Comparison of ENCODE assay signal across 1 cellular context in the genomic region with DNA sequence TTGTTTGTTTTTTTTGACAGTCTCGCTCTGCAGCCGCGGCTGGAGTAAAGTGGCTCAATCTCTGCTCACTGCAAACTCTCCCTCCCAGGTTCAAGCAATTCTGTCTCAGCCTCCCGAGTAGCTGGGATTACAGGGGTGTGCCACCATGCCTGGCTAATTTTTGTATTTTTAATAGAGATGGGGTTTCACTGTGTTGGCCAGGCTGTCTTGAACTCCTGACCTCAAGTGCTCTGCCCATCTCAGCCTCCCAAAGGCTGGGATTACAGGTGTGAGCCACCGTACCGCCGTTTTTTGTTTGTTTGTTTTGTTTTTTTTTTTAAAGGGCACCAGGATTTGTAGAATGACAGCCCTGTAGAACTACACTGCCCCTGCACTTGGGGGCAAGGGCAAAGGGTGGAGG.
TF ChIP-seq lines count a peak whose summit lies in the region.

No MANE protein-coding gene starts in this region.

TF ChIP-seq in HepG2, 621 proteins besides CTCF, POLR2A, EP300 and RAD21:
- TF ChIP-seq ZNF121 (CRISPR knock-in tag; IDR thresholded peaks at IDR 0.05) (peak; percentile 66), ZNF460 (CRISPR knock-in tag; IDR thresholded peaks at IDR 0.05; ENCODE audit: borderline replicate concordance) (peak; percentile 61; the same call in 1 of the 2 replicates)
- TF ChIP-seq, protein P1, sequence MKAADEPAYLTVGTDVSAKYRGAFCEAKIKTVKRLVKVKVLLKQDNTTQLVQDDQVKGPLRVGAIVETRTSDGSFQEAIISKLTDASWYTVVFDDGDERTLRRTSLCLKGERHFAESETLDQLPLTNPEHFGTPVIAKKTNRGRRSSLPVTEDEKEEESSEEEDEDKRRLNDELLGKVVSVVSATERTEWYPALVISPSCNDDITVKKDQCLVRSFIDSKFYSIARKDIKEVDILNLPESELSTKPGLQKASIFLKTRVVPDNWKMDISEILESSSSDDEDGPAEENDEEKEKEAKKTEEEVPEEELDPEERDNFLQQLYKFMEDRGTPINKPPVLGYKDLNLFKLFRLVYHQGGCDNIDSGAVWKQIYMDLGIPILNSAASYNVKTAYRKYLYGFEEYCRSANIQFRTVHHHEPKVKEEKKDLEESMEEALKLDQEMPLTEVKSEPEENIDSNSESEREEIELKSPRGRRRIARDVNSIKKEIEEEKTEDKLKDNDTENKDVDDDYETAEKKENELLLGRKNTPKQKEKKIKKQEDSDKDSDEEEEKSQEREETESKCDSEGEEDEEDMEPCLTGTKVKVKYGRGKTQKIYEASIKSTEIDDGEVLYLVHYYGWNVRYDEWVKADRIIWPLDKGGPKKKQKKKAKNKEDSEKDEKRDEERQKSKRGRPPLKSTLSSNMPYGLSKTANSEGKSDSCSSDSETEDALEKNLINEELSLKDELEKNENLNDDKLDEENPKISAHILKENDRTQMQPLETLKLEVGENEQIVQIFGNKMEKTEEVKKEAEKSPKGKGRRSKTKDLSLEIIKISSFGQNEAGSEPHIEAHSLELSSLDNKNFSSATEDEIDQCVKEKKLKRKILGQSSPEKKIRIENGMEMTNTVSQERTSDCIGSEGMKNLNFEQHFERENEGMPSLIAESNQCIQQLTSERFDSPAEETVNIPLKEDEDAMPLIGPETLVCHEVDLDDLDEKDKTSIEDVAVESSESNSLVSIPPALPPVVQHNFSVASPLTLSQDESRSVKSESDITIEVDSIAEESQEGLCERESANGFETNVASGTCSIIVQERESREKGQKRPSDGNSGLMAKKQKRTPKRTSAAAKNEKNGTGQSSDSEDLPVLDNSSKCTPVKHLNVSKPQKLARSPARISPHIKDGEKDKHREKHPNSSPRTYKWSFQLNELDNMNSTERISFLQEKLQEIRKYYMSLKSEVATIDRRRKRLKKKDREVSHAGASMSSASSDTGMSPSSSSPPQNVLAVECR (CRISPR knock-in tag; IDR thresholded peaks at IDR 0.05; ENCODE audit: borderline replicate concordance): peak; percentile 28; the same call in 1 of the 2 replicates
